20 cellular contexts compared by ENCODE assay signal in genomic region chr1:211756471-211757020, GRCh38.
DNase-seq lines count a peak whose midpoint lies in the region; ATAC-seq, FAIRE-seq and TF ChIP-seq lines count a peak whose summit lies in the region.
"Had no signal": no experiment of that assay in that cellular context is flagged by ENCODE, and none has a peak within 500 bp of the region (broad histone marks: within the 10 kb centered on the region; RNA-seq: fewer than 3 reads in every experiment).

No MANE protein-coding gene starts in this region.

- no peaks in the 10 kb centered on the region for H3K27me3 Mint-ChIP-seq in stimulated activated naive CD8-positive, alpha-beta T cell treated with anti-CD3 and anti-CD28 coated beads, Interleukin-15, Interleukin-2, amounts not matched to agents 100 ng/mL and 50 ng/mL, for 24 hours
- no peaks in the 10 kb centered on the region for H3K27me3 Mint-ChIP-seq in stimulated activated naive CD8-positive, alpha-beta T cell treated with anti-CD3 and anti-CD28 coated beads, Interleukin-15, amount 100 ng/mL, for 72 hours
- H3K27me3 Mint-ChIP-seq: CD4-positive, alpha-beta T cell had no signal

- H3K9me3 ChIP-seq in pancreas: no peaks in the 10 kb centered on the region
- H3K9me3 ChIP-seq: HAP-1 had no signal

- DNase-seq in stimulated activated naive CD8-positive, alpha-beta T cell treated with anti-CD3 and anti-CD28 coated beads, Interleukin-15, amount 100 ng/mL, for 72 hours: no peak
- DNase-seq in GM12892 (ENCODE audit: insufficient read length) (no peak), dorsolateral prefrontal cortex (no peak), NCI-H510A (lab: John Stamatoyannopoulos, UW) (no peak), KBM-7 (no peak), pancreas (no peak)
- DNase-seq: AML-193; Caco-2; CD4-positive, alpha-beta T cell; GM23248; IMR-90; KG1 had no signal

- TF ChIP-seq CTCF in dorsolateral prefrontal cortex (IDR thresholded peaks at IDR 0.05 in 54 of 56, conservative IDR thresholded peaks at IDR 0.05 in 2 of 56; ENCODE audit: low read depth in 1 of 56, partially characterized antibody in 56 of 56) (no peak), pancreas (IDR thresholded peaks at IDR 0.05) (no peak)

- H3K9me3 Mint-ChIP-seq in stimulated activated naive CD8-positive, alpha-beta T cell treated with anti-CD3 and anti-CD28 coated beads, Interleukin-15, Interleukin-2, amounts not matched to agents 100 ng/mL and 50 ng/mL, for 24 hours: no peaks in the 10 kb centered on the region
- H3K9me3 Mint-ChIP-seq in stimulated activated naive CD8-positive, alpha-beta T cell treated with anti-CD3 and anti-CD28 coated beads, Interleukin-15, amount 100 ng/mL, for 72 hours: no peaks in the 10 kb centered on the region
- H3K9me3 Mint-ChIP-seq: CD4-positive, alpha-beta T cell had no signal

- H3K4me3 ChIP-seq in dorsolateral prefrontal cortex: no peak overlapping the region
- no peak overlapping the region for H3K4me3 ChIP-seq in pancreas
- H3K4me3 ChIP-seq: GM23248, HAP-1 had no signal

- no peaks in the 10 kb centered on the region for H3K36me3 ChIP-seq in pancreas

- H3K27ac Mint-ChIP-seq in stimulated activated naive CD8-positive, alpha-beta T cell treated with anti-CD3 and anti-CD28 coated beads, Interleukin-15, Interleukin-2, amounts not matched to agents 100 ng/mL and 50 ng/mL, for 24 hours: peak overlapping the region; percentile 71
- H3K27ac Mint-ChIP-seq in stimulated activated naive CD8-positive, alpha-beta T cell treated with anti-CD3 and anti-CD28 coated beads, Interleukin-15, amount 100 ng/mL, for 72 hours: no peak overlapping the region
- H3K27ac Mint-ChIP-seq: CD4-positive, alpha-beta T cell had no signal

- no peak overlapping the region for H3K4me3 Mint-ChIP-seq in stimulated activated naive CD8-positive, alpha-beta T cell treated with anti-CD3 and anti-CD28 coated beads, Interleukin-15, Interleukin-2, amounts not matched to agents 100 ng/mL and 50 ng/mL, for 24 hours
- H3K4me3 Mint-ChIP-seq in stimulated activated naive CD8-positive, alpha-beta T cell treated with anti-CD3 and anti-CD28 coated beads, Interleukin-15, amount 100 ng/mL, for 72 hours: no peak overlapping the region
- H3K4me3 Mint-ChIP-seq: CD4-positive, alpha-beta T cell had no signal

- in situ Hi-C loops in KBM-7 (cut with MboI; ENCODE audit: low pct_unique_long_range_greater_than_20kb, low sequenced_read_pairs): no loop called here

- 97 to 99% methylated on average over 7 of the region's 7 CpGs for WGBS in pancreas, 2 donors

- peak overlapping the region in 54 of 59 donors; percentile 11 to 100 (median 70) for H3K27ac ChIP-seq in dorsolateral prefrontal cortex
- no peak overlapping the region for H3K27ac ChIP-seq in pancreas
- H3K27ac ChIP-seq: C4-2B, GM23248, HL-60 had no signal

- H3K4me1 ChIP-seq in pancreas: no peaks in the 10 kb centered on the region

- H3K27me3 ChIP-seq in dorsolateral prefrontal cortex (no peaks in the 10 kb centered on the region), pancreas (no peaks in the 10 kb centered on the region)

- FAIRE-seq in GM12892 (lab: Jason Lieb, UNC): peak; percentile 5
- FAIRE-seq in pancreas (lab: Jason Lieb, UNC): no peak
- FAIRE-seq: A204.1, G401.6, GM12891, GM18507 had no signal

- no peak for TF ChIP-seq POLR2A in GM12892 (IDR thresholded peaks at IDR 0.05; ENCODE audit: low read depth, low read length)

- intact Hi-C loops in dorsolateral prefrontal cortex (cut with DNase I) (no loop called here), pancreas (cut with DNase I) (no loop called here)

- no peaks in the 10 kb centered on the region for H3K4me1 Mint-ChIP-seq in stimulated activated naive CD8-positive, alpha-beta T cell treated with anti-CD3 and anti-CD28 coated beads, Interleukin-15, Interleukin-2, amounts not matched to agents 100 ng/mL and 50 ng/mL, for 24 hours (ENCODE audit: low read depth)
- peaks cover 10% of the 10 kb centered on the region for H3K4me1 Mint-ChIP-seq in stimulated activated naive CD8-positive, alpha-beta T cell treated with anti-CD3 and anti-CD28 coated beads, Interleukin-15, amount 100 ng/mL, for 72 hours

- no peak for ATAC-seq in stimulated activated naive CD8-positive, alpha-beta T cell treated with anti-CD3 and anti-CD28 coated beads, Interleukin-15, amount 100 ng/mL, for 72 hours
- ATAC-seq in pancreas: no peak

- H3K36me3 Mint-ChIP-seq in stimulated activated naive CD8-positive, alpha-beta T cell treated with anti-CD3 and anti-CD28 coated beads, Interleukin-15, Interleukin-2, amounts not matched to agents 100 ng/mL and 50 ng/mL, for 24 hours (ENCODE audit: low read depth): peaks cover 19% of the 10 kb centered on the region

Comparison
In these comparisons a context has a peak if more than half of its experiments do, and no peak if none do; other contexts are left out.
1. H3K27ac ChIP-seq: peak in dorsolateral prefrontal cortex (54 of 59); none in pancreas (0 of 4).